Comparison of ENCODE assay signal across 1 cellular context in genomic region chr1:99858285-99858684, GRCh38.
TF ChIP-seq lines count a peak whose summit lies in the region.

No MANE protein-coding gene starts in this region.

TF ChIP-seq in HepG2, 621 proteins besides CTCF, POLR2A, EP300 and RAD21 (continued from another document):
- no peak for TF ChIP-seq SKIL (CRISPR knock-in tag; IDR thresholded peaks at IDR 0.05; ENCODE audit: borderline replicate concordance)
